8 cellular contexts compared by ENCODE assay signal in the genomic region with DNA sequence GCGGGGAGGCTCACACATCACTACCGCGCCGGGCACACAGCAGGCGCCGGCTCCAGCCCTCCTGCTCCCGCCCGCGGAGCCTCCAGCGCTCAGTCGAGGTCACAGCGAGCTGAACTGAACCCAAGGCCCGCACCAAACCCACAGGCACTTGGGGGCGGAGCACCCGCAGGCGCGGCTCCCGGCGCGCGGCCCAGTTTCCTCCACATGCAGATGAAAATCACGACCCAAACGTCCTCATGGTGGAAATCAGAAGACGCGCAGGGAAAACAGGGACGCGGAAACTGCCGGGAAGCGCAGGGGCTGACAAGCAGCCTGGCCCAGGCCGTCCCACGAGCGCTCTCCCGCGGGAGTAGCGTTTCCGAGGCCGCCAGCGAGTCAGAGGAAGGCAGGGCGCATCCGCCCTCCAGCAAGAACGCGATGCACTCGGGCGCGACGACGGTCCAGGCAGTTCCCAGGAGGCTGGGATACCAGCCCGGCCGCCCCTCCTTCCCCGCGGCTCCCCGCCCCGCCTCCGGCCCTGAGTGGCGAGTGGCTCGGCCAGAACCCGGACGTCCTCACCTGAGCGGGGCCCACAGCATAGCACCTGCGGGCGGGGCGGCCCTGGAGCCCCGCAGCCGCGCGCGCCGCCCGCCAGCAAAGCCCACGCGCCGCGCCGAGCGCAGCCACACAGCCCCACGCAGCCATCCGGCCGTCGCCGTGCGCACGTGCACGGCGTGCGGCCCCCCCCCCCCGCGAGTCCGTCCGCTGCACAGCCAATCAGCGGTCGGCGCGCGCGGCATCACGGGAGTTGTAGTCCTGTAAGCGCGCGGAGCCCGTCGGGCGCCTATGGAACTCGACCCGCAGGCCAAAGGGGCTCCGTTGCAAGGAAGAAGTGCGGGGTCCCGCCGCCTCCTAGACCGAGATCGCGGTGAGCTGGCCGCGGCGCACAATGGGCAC. TPM values are rescaled to one million over a fixed set of nuclear protein-coding genes. Genes with fewer than 3 reads are reported as not detected.
DNase-seq lines count a peak whose midpoint lies in the region; ATAC-seq and TF ChIP-seq lines count a peak whose summit lies in the region.

A gene (minus strand): TSS at position 710 of the 936 bp plus-strand sequence. CDS start 26 bp downstream, at position 684.

- no peaks in the 10 kb centered on the region for H3F3A ChIP-seq in PC-3 (ENCODE audit: low read length, unreplicated experiment)

- peak; percentile 97 for DNase-seq in D341Med (ENCODE audit: low spot score)
- peak; percentile 75 for DNase-seq in PC-3
- peak; percentile 92 for DNase-seq in activated T-cell treated with anti-CD3 and anti-CD28 coated beads, Interleukin-2, amount 50 U/mL, for 24 hours
- DNase-seq in erythroblast (lab: John Stamatoyannopoulos, UW) = peak; percentile 68 to 76
- DNase-seq in stimulated activated CD8-positive, alpha-beta memory T cell treated with anti-CD3 and anti-CD28 coated beads, Interleukin-4, amount 100 ng/mL, for 4 hours (ENCODE audit: low read depth in 2 of 2, low spot score in 1 of 2) = peak; percentile 80 to 83

- H3K27me3 Mint-ChIP-seq in IgD-negative memory B cell = no peaks in the 10 kb centered on the region
- no peaks in the 10 kb centered on the region for H3K27me3 Mint-ChIP-seq in activated T-cell treated with anti-CD3 and anti-CD28 coated beads, Interleukin-2, amount 50 U/mL, for 24 hours

- H3K4me3 ChIP-seq in PC-3 (ENCODE audit: low read length) = peak within 1 kb of the TSS; percentile 83
- H3K4me3 ChIP-seq in mucosa of stomach (ENCODE audit: low read length) = peak within 1 kb of the TSS; percentile 47

- peak within 1 kb of the TSS; percentile 29 to 81 (median 73) for H3K27ac Mint-ChIP-seq in IgD-negative memory B cell
- H3K27ac Mint-ChIP-seq in activated T-cell treated with anti-CD3 and anti-CD28 coated beads, Interleukin-2, amount 50 U/mL, for 24 hours = peak within 1 kb of the TSS; percentile 93

- H4K20me1 ChIP-seq in PC-3 (ENCODE audit: low read length) = peaks cover 5% of the 10 kb centered on the region; the same call in 1 of the 2 replicates

- H3K79me2 ChIP-seq in PC-3 (ENCODE audit: low read length) = peaks cover 42% of the 10 kb centered on the region

- H3K9me3 ChIP-seq in PC-3 (ENCODE audit: low read length) (no peaks in the 10 kb centered on the region), mucosa of stomach (ENCODE audit: control insufficient read depth, low read length) (no peaks in the 10 kb centered on the region)

- peaks cover 16% of the 10 kb centered on the region for H3K4me1 ChIP-seq in PC-3 (ENCODE audit: insufficient read depth, low read length)
- peaks cover 12% of the 10 kb centered on the region for H3K4me1 ChIP-seq in mucosa of stomach (ENCODE audit: control insufficient read depth, insufficient read depth, low read length)

- no peak for TF ChIP-seq CTCF in PC-3 (conservative IDR thresholded peaks at IDR 0.05; ENCODE audit: low read depth, low read length)

- POLR2A ChIA-PET in PC-3 (lab: Charles Lee; ENCODE audit: unreplicated experiment) = interaction anchor here (0.6 kb wide), 1 partner anchor 991 kb away, joined by 21 read pairs; no protein-coding TSS in a partner anchor

- TF ChIP-seq POLR2A in erythroblast (IDR thresholded peaks at IDR 0.05; ENCODE audit: low read length) = no peak

- H3K9me2 ChIP-seq in PC-3 (replicated peaks; ENCODE audit: low read length) = no peaks in the 10 kb centered on the region

- no peaks in the 10 kb centered on the region for H3K9me3 Mint-ChIP-seq in IgD-negative memory B cell
- H3K9me3 Mint-ChIP-seq in activated T-cell treated with anti-CD3 and anti-CD28 coated beads, Interleukin-2, amount 50 U/mL, for 24 hours = no peaks in the 10 kb centered on the region

- peak within 1 kb of the TSS; percentile 99 for H2AFZ ChIP-seq in PC-3 (ENCODE audit: low read length)

- H3K36me3 ChIP-seq in PC-3 (ENCODE audit: low read depth, low read length) (no peaks in the 10 kb centered on the region), mucosa of stomach (ENCODE audit: control insufficient read depth, insufficient read depth, low read length) (no peaks in the 10 kb centered on the region)

- H3K27ac ChIP-seq in PC-3 (ENCODE audit: low read length) = peak within 1 kb of the TSS; percentile 51

- H3K4me3 Mint-ChIP-seq in IgD-negative memory B cell = peak within 1 kb of the TSS; percentile 86 to 95 (median 89)
- H3K4me3 Mint-ChIP-seq in activated T-cell treated with anti-CD3 and anti-CD28 coated beads, Interleukin-2, amount 50 U/mL, for 24 hours = peak within 1 kb of the TSS; percentile 84

- ATAC-seq in GM21528 (IDR thresholded peaks at IDR 0.05; ENCODE audit: low FRiP score, unreplicated experiment) (peak; percentile 64), PC-3 (peak; percentile 84)

- no peaks in the 10 kb centered on the region for H3K27me3 ChIP-seq in PC-3 (ENCODE audit: low read length)
- H3K27me3 ChIP-seq in mucosa of stomach (ENCODE audit: control insufficient read depth, insufficient read depth, low read length) = no peaks in the 10 kb centered on the region

- CTCF ChIA-PET in PC-3 (lab: Charles Lee) = interaction anchor here (1.2 to 1.4 kb wide), 2 partner anchors 12 to 46 kb away, joined by 3 to 7 read pairs; no protein-coding TSS in a partner anchor

- no TSS peak for BruUV-seq in PC-3 (replicated peaks; lab: Mats Ljungman, UMichigan)

- peak within 1 kb of the TSS; percentile 99 for H3K4me2 ChIP-seq in PC-3 (ENCODE audit: low read length)

- H3K36me3 Mint-ChIP-seq in IgD-negative memory B cell = no peaks in the 10 kb centered on the region
- H3K36me3 Mint-ChIP-seq in activated T-cell treated with anti-CD3 and anti-CD28 coated beads, Interleukin-2, amount 50 U/mL, for 24 hours (ENCODE audit: low read depth) = peaks cover 38% of the 10 kb centered on the region

- peak within 1 kb of the TSS; percentile 80 for H3K9ac ChIP-seq in PC-3 (ENCODE audit: low read length)
- H3K9ac ChIP-seq in mucosa of stomach (ENCODE audit: low read length) = peak within 1 kb of the TSS; percentile 66

- H3K4me1 Mint-ChIP-seq in IgD-negative memory B cell = peaks cover 13 to 17% (median 15%) of the 10 kb centered on the region in 3 donors
- H3K4me1 Mint-ChIP-seq in activated T-cell treated with anti-CD3 and anti-CD28 coated beads, Interleukin-2, amount 50 U/mL, for 24 hours (ENCODE audit: low read depth) = peaks cover 39% of the 10 kb centered on the region

- intact Hi-C loops in PC-3 (cut with micrococcal nuclease) = loop anchor here (1.0 kb wide), 1 partner anchor 47 kb away; no protein-coding TSS in a partner anchor

RNA-seq across cellular contexts. Expression of the gene that starts here (rescaled TPM):
- polyA plus RNA-seq in IgD-negative memory B cell = 49.4 TPM
- 57.3 and 62.9 TPM in 2 replicates for total RNA-seq in PC-3 (2014; rRNA removed)

Comparison
In these comparisons a context has a peak if more than half of its experiments do, and no peak if none do; other contexts are left out.
1. Peak in every context shown above with its lines: DNase-seq, ATAC-seq, H3K4me3 ChIP-seq and H3K27ac ChIP-seq.